1 cellular context compared by ENCODE assay signal in genomic region chr12:70644836-70645235, GRCh38.
TF ChIP-seq lines count a peak whose summit lies in the region.

No MANE protein-coding gene starts in this region.

TF ChIP-seq in IMR-90, 13 proteins besides CTCF, POLR2A, EP300 and RAD21:
- no peak for TF ChIP-seq MAZ (IDR thresholded peaks at IDR 0.05; ENCODE audit: borderline replicate concordance, low read depth, low read length)
- no peak for TF ChIP-seq USF2 (IDR thresholded peaks at IDR 0.05; ENCODE audit: low read depth, low read length)
- no peak for TF ChIP-seq BHLHE40 (IDR thresholded peaks at IDR 0.05; ENCODE audit: low read depth, low read length)
- TF ChIP-seq, protein P1, sequence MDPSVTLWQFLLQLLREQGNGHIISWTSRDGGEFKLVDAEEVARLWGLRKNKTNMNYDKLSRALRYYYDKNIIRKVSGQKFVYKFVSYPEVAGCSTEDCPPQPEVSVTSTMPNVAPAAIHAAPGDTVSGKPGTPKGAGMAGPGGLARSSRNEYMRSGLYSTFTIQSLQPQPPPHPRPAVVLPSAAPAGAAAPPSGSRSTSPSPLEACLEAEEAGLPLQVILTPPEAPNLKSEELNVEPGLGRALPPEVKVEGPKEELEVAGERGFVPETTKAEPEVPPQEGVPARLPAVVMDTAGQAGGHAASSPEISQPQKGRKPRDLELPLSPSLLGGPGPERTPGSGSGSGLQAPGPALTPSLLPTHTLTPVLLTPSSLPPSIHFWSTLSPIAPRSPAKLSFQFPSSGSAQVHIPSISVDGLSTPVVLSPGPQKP (IDR thresholded peaks at IDR 0.05; ENCODE audit: borderline replicate concordance, low read depth, low read length), result no peak
- TF ChIP-seq FOS (IDR thresholded peaks at IDR 0.05; ENCODE audit: low read depth, low read length), result no peak
- TF ChIP-seq SMC3 (IDR thresholded peaks at IDR 0.05; ENCODE audit: low read depth, low read length), result no peak
- TF ChIP-seq RCOR1 (IDR thresholded peaks at IDR 0.05; ENCODE audit: insufficient replicate concordance, low read length), result no peak
- TF ChIP-seq CEBPB (IDR thresholded peaks at IDR 0.05; ENCODE audit: low read depth, low read length), result no peak
- TF ChIP-seq CHD1 (IDR thresholded peaks at IDR 0.05; ENCODE audit: low read depth, low read length), result no peak
TF ChIP-seq in IMR-90: peak in this region for 0.
